Comparison of ENCODE assay signal across 8 cellular contexts in the genomic region with DNA sequence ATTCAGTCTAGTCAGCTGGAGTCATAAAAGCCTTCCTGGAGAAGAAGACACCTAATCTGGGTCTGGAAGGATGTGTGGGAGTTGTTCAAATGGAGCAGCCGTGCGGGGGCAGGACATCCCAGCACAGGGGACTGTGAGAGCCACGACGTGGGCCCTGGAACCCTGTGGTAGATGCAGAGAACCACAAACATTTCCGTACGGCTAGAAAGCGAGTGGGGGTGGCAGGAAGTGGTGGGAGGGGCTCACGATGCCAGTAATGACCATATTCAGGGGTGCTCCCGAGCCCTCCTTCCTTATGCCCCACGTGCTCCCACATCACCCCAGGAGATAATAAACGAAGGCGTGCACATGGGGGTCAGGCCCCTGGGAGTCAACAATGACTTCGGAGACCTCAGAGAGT. TPM values are rescaled to one million over a fixed set of nuclear protein-coding genes. Genes with fewer than 3 reads are reported as not detected.
DNase-seq lines count a peak whose midpoint lies in the region; ATAC-seq and TF ChIP-seq lines count a peak whose summit lies in the region.

No MANE protein-coding gene starts in this region.

- H3K4me2 ChIP-seq in DOHH2 (ENCODE audit: low read length): peak overlapping the region; percentile 43

- peaks cover 5% of the 10 kb centered on the region for H3K4me1 ChIP-seq in DOHH2 (ENCODE audit: control insufficient read depth, low read length)

- peak; percentile 35 to 44 for ATAC-seq in activated T-cell treated with anti-CD3 and anti-CD28 coated beads, Interleukin-2, amount 50 U/mL, for 4 hours
- ATAC-seq in memory B cell (ENCODE audit: low read depth): peak; percentile 44

- H3K27me3 ChIP-seq in DOHH2 (ENCODE audit: control insufficient read depth, low read length): no peaks in the 10 kb centered on the region

- no peak overlapping the region for H3K27ac Mint-ChIP-seq in memory B cell

- H3K27ac ChIP-seq in DOHH2 (ENCODE audit: low read depth, low read length): no peak overlapping the region

- no peaks in the 10 kb centered on the region for H3K27me3 Mint-ChIP-seq in activated T-cell treated with anti-CD3 and anti-CD28 coated beads, Interleukin-2, amount 50 U/mL, for 4 hours (ENCODE audit: low read depth)
- peaks cover 17% of the 10 kb centered on the region for H3K27me3 Mint-ChIP-seq in memory B cell

- H3K4me1 Mint-ChIP-seq in activated T-cell treated with anti-CD3 and anti-CD28 coated beads, Interleukin-2, amount 50 U/mL, for 4 hours (ENCODE audit: low read depth): peaks cover 91% of the 10 kb centered on the region
- H3K4me1 Mint-ChIP-seq in memory B cell: peaks cover 18% of the 10 kb centered on the region

- no peaks in the 10 kb centered on the region for H3F3A ChIP-seq in DOHH2 (ENCODE audit: control insufficient read depth, insufficient read depth)

- TF ChIP-seq CTCF in DOHH2 (IDR thresholded peaks at IDR 0.05; ENCODE audit: low read depth, low read length, poor library complexity, severe bottlenecking): no peak

- H3K4me3 ChIP-seq in DOHH2 (ENCODE audit: low read length): no peak overlapping the region

- H3K36me3 ChIP-seq in DOHH2 (ENCODE audit: control insufficient read depth, low read length): no peaks in the 10 kb centered on the region

- no peaks in the 10 kb centered on the region for H3K79me2 ChIP-seq in DOHH2 (ENCODE audit: control insufficient read depth, low read length)

- DNase-seq in KG1 (lab: John Stamatoyannopoulos, UW) (peak; percentile 67), memory B cell (ENCODE audit: low spot score in 2 of 2) (no peak), NOMO-1 (lab: John Stamatoyannopoulos, UW; ENCODE audit: unreplicated experiment in 2 of 2) (no peak), HuH-7 (ENCODE audit: low spot score) (no peak), cerebellum (ENCODE audit: low spot score) (no peak)
- DNase-seq in activated T-cell treated with anti-CD3 and anti-CD28 coated beads, Interleukin-2, amount 50 U/mL, for 4 hours: peak; percentile 74
- peak; percentile 58 for DNase-seq in stimulated activated CD8-positive, alpha-beta memory T cell treated with anti-CD3 and anti-CD28 coated beads, Interleukin-7, amount 100 ng/mL, for 24 hours (ENCODE audit: low read depth)

- no peaks in the 10 kb centered on the region for H3K36me3 Mint-ChIP-seq in activated T-cell treated with anti-CD3 and anti-CD28 coated beads, Interleukin-2, amount 50 U/mL, for 4 hours (ENCODE audit: insufficient read depth)
- no peaks in the 10 kb centered on the region for H3K36me3 Mint-ChIP-seq in memory B cell

- no peaks in the 10 kb centered on the region for H3K9me2 ChIP-seq in DOHH2 (replicated peaks; ENCODE audit: control insufficient read depth, low read length)

- no peaks in the 10 kb centered on the region for H3K9me3 Mint-ChIP-seq in activated T-cell treated with anti-CD3 and anti-CD28 coated beads, Interleukin-2, amount 50 U/mL, for 4 hours
- peaks cover 1% of the 10 kb centered on the region for H3K9me3 Mint-ChIP-seq in memory B cell

- peak overlapping the region; percentile 87 for H3K4me3 Mint-ChIP-seq in activated T-cell treated with anti-CD3 and anti-CD28 coated beads, Interleukin-2, amount 50 U/mL, for 4 hours
- peak overlapping the region; percentile 52 for H3K4me3 Mint-ChIP-seq in memory B cell

- no peaks in the 10 kb centered on the region for H4K20me1 ChIP-seq in DOHH2 (ENCODE audit: control insufficient read depth, insufficient read depth, low read depth, low read length)

- H3K9me3 ChIP-seq in DOHH2 (ENCODE audit: control insufficient read depth, insufficient read depth, low read length): no peaks in the 10 kb centered on the region

RNA-seq across cellular contexts. Expression of a gene that starts 21.0 kb away (rescaled TPM):
- 10 to 100 TPM; 19.2 to 33.2 (median 19.4) TPM for total RNA-seq in activated T-cell treated with anti-CD3 and anti-CD28 coated beads, Interleukin-2, amount 50 U/mL, for 4 hours
- 59.6 TPM for total RNA-seq in cerebellum

RNA-seq across cellular contexts. Expression of a gene that starts 52.1 kb away (rescaled TPM):
- total RNA-seq in activated T-cell treated with anti-CD3 and anti-CD28 coated beads, Interleukin-2, amount 50 U/mL, for 4 hours: under 1 TPM; 0.38 to 0.48 (median 0.47) TPM
- 1.2 TPM for total RNA-seq in cerebellum

Comparison
In these comparisons a context has a peak if more than half of its experiments do, and no peak if none do; other contexts are left out.
1. DNase-seq: peak in KG1 (single experiment), activated T-cell treated with anti-CD3 and anti-CD28 coated beads, Interleukin-2, amount 50 U/mL, for 4 hours (single experiment) and stimulated activated CD8-positive, alpha-beta memory T cell treated with anti-CD3 and anti-CD28 coated beads, Interleukin-7, amount 100 ng/mL, for 24 hours (single experiment); none in memory B cell (0 of 2), NOMO-1 (0 of 2), HuH-7 (single experiment) and cerebellum (single experiment).